ENCODE assay signal across 12 cellular contexts in genomic region chr1:78676996-78677395, GRCh38. TPM values are rescaled to one million over a fixed set of nuclear protein-coding genes. Genes with fewer than 3 reads are reported as not detected.
"Had no signal": no experiment of that assay in that cellular context is flagged by ENCODE, and none has a peak within 500 bp of the region (broad histone marks: within the 10 kb centered on the region; RNA-seq: fewer than 3 reads in every experiment).

No MANE protein-coding gene starts in this region.

- H3K36me3 Mint-ChIP-seq: natural killer cell, type B pancreatic cell had no signal

- H3K4me1 Mint-ChIP-seq: endodermal cell had no signal

- DNase-seq: foreskin keratinocyte, natural killer cell had no signal

- H3K9me3 Mint-ChIP-seq: endodermal cell, natural killer cell, type B pancreatic cell had no signal

- H3K4me3 Mint-ChIP-seq: endodermal cell, natural killer cell, neural crest cell, type B pancreatic cell had no signal

- H3K27ac Mint-ChIP-seq: endodermal cell, natural killer cell, progenitor cell of endocrine pancreas, type B pancreatic cell had no signal

- H3K4me3 ChIP-seq: coronary artery, mucosa of descending colon, ovary, smooth muscle cell, suprapubic skin, thyroid gland had no signal

RNA-seq across cellular contexts. Expression of gene IFI44, which starts 27.4 kb away (rescaled TPM):
- total RNA-seq: endodermal cell, progenitor cell of endocrine pancreas, smooth muscle cell had no signal

RNA-seq across cellular contexts. Expression of gene IFI44L, which starts 56.7 kb away (rescaled TPM):
- total RNA-seq: endodermal cell, progenitor cell of endocrine pancreas, smooth muscle cell had no signal
- polyA plus RNA-seq: smooth muscle cell had no signal
